In genomic region chr22:28017859-28018258, GRCh38 we compare ENCODE assay signal across 22 cellular contexts.
DNase-seq lines count a peak whose midpoint lies in the region; ATAC-seq and TF ChIP-seq lines count a peak whose summit lies in the region.
"Had no signal": no experiment of that assay in that cellular context is flagged by ENCODE, and none has a peak within 500 bp of the region (broad histone marks: within the 10 kb centered on the region; RNA-seq: fewer than 3 reads in every experiment).

No MANE protein-coding gene starts in this region.

- H3K27me3 ChIP-seq in right atrium auricular region, result no peaks in the 10 kb centered on the region
- no peaks in the 10 kb centered on the region for H3K27me3 ChIP-seq in body of pancreas
- no peaks in the 10 kb centered on the region for H3K27me3 ChIP-seq in upper lobe of right lung
- no peaks in the 10 kb centered on the region for H3K27me3 ChIP-seq in esophagus muscularis mucosa
- H3K27me3 ChIP-seq: SJSA1, testis had no signal

- peaks cover 0 to 34% of the 10 kb centered on the region in 2 donors for H3K4me1 ChIP-seq in right atrium auricular region
- no peaks in the 10 kb centered on the region for H3K4me1 ChIP-seq in body of pancreas
- peaks cover 10% of the 10 kb centered on the region for H3K4me1 ChIP-seq in upper lobe of right lung
- H3K4me1 ChIP-seq in esophagus muscularis mucosa, result peaks cover 11 to 34% (median 22%) of the 10 kb centered on the region in 4 donors

- H3K27ac ChIP-seq in right atrium auricular region, result no peak overlapping the region
- H3K27ac ChIP-seq in body of pancreas, result no peak overlapping the region
- H3K27ac ChIP-seq in upper lobe of right lung, result no peak overlapping the region
- H3K27ac ChIP-seq in esophagus muscularis mucosa (replicated peaks in 1 of 4), result no peak overlapping the region
- H3K27ac ChIP-seq: HL-60, SJSA1, testis had no signal

- WGBS in body of pancreas, 2 donors, result 77% methylated on average over 4 of the region's 4 CpGs; no CpG with 5 or more reads in 1 of the 2 donors
- WGBS in esophagus muscularis mucosa, result 92% methylated on average over 3 of the region's 4 CpGs

- H3K9me3 ChIP-seq in right atrium auricular region (no peaks in the 10 kb centered on the region), body of pancreas (no peaks in the 10 kb centered on the region), upper lobe of right lung (no peaks in the 10 kb centered on the region), esophagus muscularis mucosa (no peaks in the 10 kb centered on the region)
- H3K9me3 ChIP-seq: SJSA1, testis had no signal

- intact Hi-C loops in cardiac septum (cut with DNase I), result no loop called here
- intact Hi-C loops in body of pancreas (cut with DNase I), result no loop called here
- intact Hi-C loops in upper lobe of right lung (cut with DNase I), result no loop called here
- intact Hi-C loops in esophagus muscularis mucosa (cut with DNase I), result no loop called here

- DNase-seq in cardiac septum (ENCODE audit: low spot score), result peak; percentile 65
- no peak for DNase-seq in right atrium auricular region (ENCODE audit: low spot score)
- peak in 3 of 4 donors; percentile 3 to 12 (median 8) for DNase-seq in body of pancreas
- DNase-seq in omental fat pad (ENCODE audit: low spot score), result peak; percentile 20
- peak; percentile 53 for DNase-seq in upper lobe of right lung
- no peak for DNase-seq in esophagus muscularis mucosa (ENCODE audit: extremely low spot score)
- DNase-seq: Calu3; foreskin melanocyte; hypothalamus; NCI-H1694; NCI-H510A treated with DMSO at 0.1 percent for 48 hours; stimulated activated CD4-positive, alpha-beta T cell treated with anti-CD3 and anti-CD28 coated beads, Interleukin-2, amount 100 ng/mL, for 48 hours; stimulated activated naive B cell treated with anti-CD40 and anti-IgM and Interleukin-4, amounts not matched to agents 10 μg/mL and 1 μg/mL and 100 μg/mL, for 72 hours; T-helper 1 cell; testis had no signal

- ATAC-seq in body of pancreas, result no peak
- no peak for ATAC-seq in omental fat pad (ENCODE audit: low FRiP score)
- no peak for ATAC-seq in upper lobe of right lung
- ATAC-seq in HG02938 (IDR thresholded peaks at IDR 0.05; ENCODE audit: unreplicated experiment), result no peak
- no peak for ATAC-seq in GM21723 (IDR thresholded peaks at IDR 0.05; ENCODE audit: unreplicated experiment)
- ATAC-seq: esophagus mucosa; HCT116; Panc1; stimulated activated naive B cell treated with anti-CD40 and anti-IgM and Interleukin-4, amounts not matched to agents 10 μg/mL and 1 μg/mL and 100 μg/mL, for 72 hours had no signal

- TF ChIP-seq EP300 in esophagus muscularis mucosa (IDR thresholded peaks at IDR 0.05), result no peak

- TF ChIP-seq POLR2A in body of pancreas (IDR thresholded peaks at IDR 0.05) (no peak), esophagus muscularis mucosa (IDR thresholded peaks at IDR 0.05; ENCODE audit: low read depth) (no peak)

- H3K36me3 ChIP-seq in right atrium auricular region (no peaks in the 10 kb centered on the region), body of pancreas (replicated peaks in 1 of 2; ENCODE audit: insufficient read depth in 1 of 2, low read depth in 2 of 2) (no peaks in the 10 kb centered on the region), upper lobe of right lung (peaks cover 9% of the 10 kb centered on the region), esophagus muscularis mucosa (peaks cover 3 to 17% (median 15%) of the 10 kb centered on the region in 4 donors)
- H3K36me3 ChIP-seq: SJSA1 had no signal

- H3K4me3 ChIP-seq in right atrium auricular region, result no peak overlapping the region
- H3K4me3 ChIP-seq in body of pancreas, result no peak overlapping the region
- H3K4me3 ChIP-seq in upper lobe of right lung, result no peak overlapping the region
- no peak overlapping the region for H3K4me3 ChIP-seq in esophagus muscularis mucosa
- H3K4me3 ChIP-seq: SJSA1, testis had no signal

- TF ChIP-seq CTCF in right atrium auricular region (IDR thresholded peaks at IDR 0.05), result no peak
- no peak for TF ChIP-seq CTCF in body of pancreas (IDR thresholded peaks at IDR 0.05)
- TF ChIP-seq CTCF in omental fat pad (IDR thresholded peaks at IDR 0.05), result no peak
- TF ChIP-seq CTCF in upper lobe of right lung (IDR thresholded peaks at IDR 0.05), result no peak
- TF ChIP-seq CTCF in esophagus muscularis mucosa (IDR thresholded peaks at IDR 0.05), result no peak

Comparison
In these comparisons a context has a peak if more than half of its experiments do, and no peak if none do; other contexts are left out.
1. DNase-seq: peak in cardiac septum (single experiment), body of pancreas (3 of 4), omental fat pad (single experiment) and upper lobe of right lung (single experiment); none in right atrium auricular region (single experiment) and esophagus muscularis mucosa (single experiment).